3 cellular contexts compared by ENCODE assay signal in the genomic region with DNA sequence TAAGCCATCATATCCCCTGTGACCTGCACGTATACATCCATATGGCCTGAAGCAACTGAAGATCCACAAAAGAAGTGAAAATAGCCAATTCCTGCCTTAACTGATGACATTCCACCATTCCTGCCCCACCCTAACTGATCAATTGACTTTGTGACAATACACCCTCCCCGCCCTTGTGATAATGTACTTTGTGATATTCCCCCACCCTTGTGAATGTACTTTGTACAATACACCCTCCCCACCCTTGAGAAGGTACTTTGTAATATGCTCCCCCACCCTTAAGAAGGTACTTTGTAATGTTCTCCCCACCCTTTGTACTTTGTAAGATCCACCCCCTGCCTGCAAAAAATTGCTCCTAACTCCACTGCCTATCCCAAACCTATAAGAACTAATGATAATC. TPM values are rescaled to one million over a fixed set of nuclear protein-coding genes. Genes with fewer than 3 reads are reported as not detected.
"Had no signal": no experiment of that assay in that cellular context is flagged by ENCODE, and none has a peak within 500 bp of the region (broad histone marks: within the 10 kb centered on the region; RNA-seq: fewer than 3 reads in every experiment).

No MANE protein-coding gene starts in this region.

RNA-seq across cellular contexts. Expression of a gene that starts 29.2 kb away (rescaled TPM):
- polyA plus RNA-seq: IgD-negative memory B cell had no signal

RNA-seq across cellular contexts. Expression of a gene that starts 49.3 kb away (rescaled TPM):
- total RNA-seq: HT1080, IMR-90 had no signal
- polyA plus RNA-seq: IgD-negative memory B cell, IMR-90 had no signal
